Comparison of ENCODE assay signal across 2 cellular contexts in genomic region chr2:236997086-236997485, GRCh38.
TF ChIP-seq lines count a peak whose summit lies in the region.

No MANE protein-coding gene starts in this region.

TF ChIP-seq in liver, 16 proteins besides CTCF, POLR2A, EP300 and RAD21 (continued from another document):
- TF ChIP-seq REST (IDR thresholded peaks at IDR 0.05) (no peak), FOXA1 (IDR thresholded peaks at IDR 0.05) (no peak), HNF4G (IDR thresholded peaks at IDR 0.05) (no peak), ATF3 (IDR thresholded peaks at IDR 0.05) (no peak), NR2F2 (IDR thresholded peaks at IDR 0.05) (no peak)

TF ChIP-seq in HepG2, 621 proteins besides CTCF, POLR2A, EP300 and RAD21 (continued from another document):
- TF ChIP-seq ZNF318 (CRISPR knock-in tag; IDR thresholded peaks at IDR 0.05) (no peak), DPF2 (CRISPR knock-in tag; IDR thresholded peaks at IDR 0.05; ENCODE audit: borderline replicate concordance, low read depth) (no peak), NCOA5 (CRISPR knock-in tag; IDR thresholded peaks at IDR 0.05) (no peak), NFKB2 (CRISPR knock-in tag; IDR thresholded peaks at IDR 0.05; ENCODE audit: borderline replicate concordance) (no peak), KAT8 (CRISPR knock-in tag; IDR thresholded peaks at IDR 0.05) (no peak), THAP11 (CRISPR knock-in tag; IDR thresholded peaks at IDR 0.05) (no peak), KLF12 (CRISPR knock-in tag; IDR thresholded peaks at IDR 0.05; ENCODE audit: borderline replicate concordance) (no peak), MBD4 (IDR thresholded peaks at IDR 0.05; ENCODE audit: borderline replicate concordance, low read length) (no peak)
